Comparison of ENCODE assay signal across 13 cellular contexts in genomic region chr20:22449115-22449973, GRCh38.
DNase-seq lines count a peak whose midpoint lies in the region; ATAC-seq and TF ChIP-seq lines count a peak whose summit lies in the region.
"Had no signal": no experiment of that assay in that cellular context is flagged by ENCODE, and none has a peak within 500 bp of the region (broad histone marks: within the 10 kb centered on the region; RNA-seq: fewer than 3 reads in every experiment).

No MANE protein-coding gene starts in this region.

- H3K4me2 ChIP-seq in neural progenitor cell, result peak overlapping the region; percentile 64

- no peaks in the 10 kb centered on the region for H4K20me1 ChIP-seq in neural progenitor cell (ENCODE audit: low read depth)

- DNase-seq in DMS53 treated with DMSO at 0.1 percent for 48 hours (lab: John Stamatoyannopoulos, UW; ENCODE audit: unreplicated experiment), result peak; percentile 80
- DNase-seq in NCI-H2081 (lab: John Stamatoyannopoulos, UW), result peak; percentile 51 to 86
- peak; percentile 54 for DNase-seq in epithelial cell of proximal tubule (ENCODE audit: low read depth)
- DNase-seq in neural progenitor cell (ENCODE audit: low spot score), result no peak
- DNase-seq in GF-D8 (lab: John Stamatoyannopoulos, UW), result no peak
- DNase-seq: EL; foreskin melanocyte; naive thymus-derived CD8-positive, alpha-beta T cell; small intestine; stomach had no signal

- H2AFZ ChIP-seq in neural progenitor cell (replicated peaks), result no peak overlapping the region

- H3K36me3 ChIP-seq in neural progenitor cell (no peaks in the 10 kb centered on the region), gastroesophageal sphincter (no peaks in the 10 kb centered on the region)
- H3K36me3 ChIP-seq: stomach had no signal

- H3K27ac ChIP-seq in neural progenitor cell, result no peak overlapping the region
- H3K27ac ChIP-seq in gastroesophageal sphincter, result no peak overlapping the region

- peaks cover 10% of the 10 kb centered on the region for H3F3A ChIP-seq in neural progenitor cell (ENCODE audit: low read depth)

- no peak overlapping the region for H3K4me3 Mint-ChIP-seq in neural progenitor cell
- H3K4me3 Mint-ChIP-seq: naive thymus-derived CD8-positive, alpha-beta T cell had no signal

- TF ChIP-seq POLR2A in gastroesophageal sphincter (IDR thresholded peaks at IDR 0.05), result no peak

- H3K27me3 Mint-ChIP-seq in neural progenitor cell (ENCODE audit: insufficient read depth, low read depth), result peaks cover 18% of the 10 kb centered on the region

- WGBS in gastroesophageal sphincter (ENCODE audit: low coverage in 1 of 2), 2 donors, result 5 to 22% methylated on average over 9 to 10 of the region's 12 CpGs

- H3K4me1 Mint-ChIP-seq in neural progenitor cell, result peaks cover 11% of the 10 kb centered on the region
- H3K4me1 Mint-ChIP-seq: naive thymus-derived CD8-positive, alpha-beta T cell had no signal

- H3K27me3 ChIP-seq in neural progenitor cell, result peaks cover 83% of the 10 kb centered on the region
- no peaks in the 10 kb centered on the region for H3K27me3 ChIP-seq in gastroesophageal sphincter
- H3K27me3 ChIP-seq: stomach had no signal

- no peak overlapping the region for H3K9ac ChIP-seq in neural progenitor cell

- H3K79me2 ChIP-seq in neural progenitor cell (ENCODE audit: low read depth), result no peaks in the 10 kb centered on the region

- H3K36me3 Mint-ChIP-seq in neural progenitor cell, result no peaks in the 10 kb centered on the region
- H3K36me3 Mint-ChIP-seq: naive thymus-derived CD8-positive, alpha-beta T cell had no signal

- ATAC-seq in HG03378 (IDR thresholded peaks at IDR 0.05; ENCODE audit: unreplicated experiment), result no peak
- no peak for ATAC-seq in GM21529 (IDR thresholded peaks at IDR 0.05; ENCODE audit: unreplicated experiment)
- ATAC-seq in gastroesophageal sphincter, result no peak
- ATAC-seq: naive thymus-derived CD8-positive, alpha-beta T cell had no signal

- H3K9me3 ChIP-seq in neural progenitor cell (ENCODE audit: low read depth), result no peaks in the 10 kb centered on the region
- H3K9me3 ChIP-seq in gastroesophageal sphincter, result no peaks in the 10 kb centered on the region
- H3K9me3 ChIP-seq: stomach had no signal

- TF ChIP-seq CTCF in epithelial cell of proximal tubule (conservative IDR thresholded peaks at IDR 0.05; ENCODE audit: low read depth, low read length) (no peak), neural progenitor cell (IDR thresholded peaks at IDR 0.05) (no peak), gastroesophageal sphincter (IDR thresholded peaks at IDR 0.05) (no peak)

- no peak overlapping the region for H3K27ac Mint-ChIP-seq in neural progenitor cell
- H3K27ac Mint-ChIP-seq: naive thymus-derived CD8-positive, alpha-beta T cell had no signal

- no peaks in the 10 kb centered on the region for H3K9me3 Mint-ChIP-seq in neural progenitor cell

- peaks cover 39% of the 10 kb centered on the region for H3K4me1 ChIP-seq in neural progenitor cell
- no peaks in the 10 kb centered on the region for H3K4me1 ChIP-seq in gastroesophageal sphincter

- H3K4me3 ChIP-seq in epithelial cell of proximal tubule (ENCODE audit: low read depth, low read length), result no peak overlapping the region
- no peak overlapping the region for H3K4me3 ChIP-seq in neural progenitor cell
- no peak overlapping the region for H3K4me3 ChIP-seq in gastroesophageal sphincter
- H3K4me3 ChIP-seq: stomach had no signal

- no peak for TF ChIP-seq EP300 in gastroesophageal sphincter (IDR thresholded peaks at IDR 0.05)

Comparison
In these comparisons a context has a peak if more than half of its experiments do, and no peak if none do; other contexts are left out.
1. DNase-seq: peak in DMS53 treated with DMSO at 0.1 percent for 48 hours (single experiment), NCI-H2081 (2 of 2) and epithelial cell of proximal tubule (single experiment); none in neural progenitor cell (single experiment) and GF-D8 (single experiment).